Comparison of ENCODE assay signal across 20 cellular contexts in the genomic region with DNA sequence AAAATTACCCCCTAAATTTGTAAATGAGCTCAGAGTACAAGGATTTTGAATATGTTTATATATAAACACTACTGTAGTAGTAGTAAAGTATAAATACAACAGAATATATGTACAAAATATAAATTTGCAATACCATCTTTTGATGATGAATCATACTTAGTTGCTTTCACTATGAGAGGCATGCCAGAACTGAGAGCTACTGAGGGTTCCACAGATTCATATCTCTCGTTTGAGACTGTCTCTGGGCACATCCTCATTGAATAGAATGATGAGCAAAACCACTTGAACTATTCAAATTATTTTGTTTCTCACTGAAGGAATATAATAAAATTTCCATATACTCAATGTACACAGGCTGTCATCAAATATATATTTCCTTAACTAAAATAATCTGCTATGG.
"Had no signal": no experiment of that assay in that cellular context is flagged by ENCODE, and none has a peak within 500 bp of the region (broad histone marks: within the 10 kb centered on the region; RNA-seq: fewer than 3 reads in every experiment).

No MANE protein-coding gene starts in this region.

- H3K27me3 ChIP-seq: cardiac muscle cell, dorsolateral prefrontal cortex, spleen, tibial nerve had no signal

- H3K4me3 ChIP-seq: cardiac muscle cell, coronary artery, dorsolateral prefrontal cortex, left ventricle myocardium inferior, lung, mucosa of descending colon, spleen, tibial nerve had no signal

- DNase-seq: activated CD4-positive, alpha-beta memory T cell treated with anti-CD3 and anti-CD28 coated beads, Interleukin-2, amount 10 ng/mL, durations not matched to agents 7 days and 5 days; activated CD4-positive, alpha-beta T cell treated with anti-CD3 and anti-CD28 coated beads, Interleukin-2, amount 10 ng/mL, durations not matched to agents 7 days and 5 days; activated naive CD8-positive, alpha-beta T cell treated with anti-CD3 and anti-CD28 coated beads, Interleukin-2, amount 50 U/mL, for 24 hours; activated T-cell treated with anti-CD3 and anti-CD28 coated beads, Interleukin-2, amount 50 U/mL, for 48 hours; cerebellar nuclear complex; dorsolateral prefrontal cortex; effector memory CD4-positive, alpha-beta T cell; foreskin melanocyte; left ventricle myocardium inferior; mesendoderm; mucosa of descending colon; right cardiac atrium; spleen; stimulated activated naive CD4-positive, alpha-beta T cell treated with Interleukin-2 at 50 U/mL for 16 hours; T1000; WERI-Rb-1 had no signal

- H3K36me3 ChIP-seq: cardiac muscle cell, left ventricle myocardium inferior, spleen, tibial nerve, WERI-Rb-1 had no signal

- H3K27ac ChIP-seq: cardiac muscle cell, coronary artery, dorsolateral prefrontal cortex, left ventricle myocardium inferior, spleen, tibial nerve, WERI-Rb-1 had no signal

- H3K4me1 ChIP-seq: left ventricle myocardium inferior, spleen, tibial nerve had no signal

- H3K9me3 ChIP-seq: mucosa of descending colon had no signal
